1 cellular context compared by ENCODE assay signal in the genomic region with DNA sequence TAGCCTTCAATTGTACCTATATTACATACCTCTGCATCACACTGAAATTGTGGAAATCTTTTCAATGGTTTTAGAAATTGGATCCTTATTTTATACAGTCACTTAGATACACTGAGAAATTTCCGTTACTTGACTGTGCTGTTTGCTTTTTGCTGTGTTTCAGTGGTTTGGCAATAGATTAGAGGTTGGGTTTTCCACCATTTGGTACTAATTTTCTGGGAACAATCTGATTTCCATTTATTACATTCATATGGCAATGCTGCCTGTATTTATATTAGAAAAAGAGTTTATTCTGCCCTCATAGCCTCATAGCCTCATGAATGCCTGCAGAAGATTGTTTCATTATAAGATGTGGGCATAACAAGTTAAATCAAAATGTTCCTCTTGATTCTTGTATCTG.
TF ChIP-seq lines count a peak whose summit lies in the region.

No MANE protein-coding gene starts in this region.

TF ChIP-seq in SK-N-SH treated with all-trans-retinoic acid at 6 μM for 48 hours, 23 proteins besides CTCF, POLR2A, EP300 and RAD21 (continued from another document):
- no peak for TF ChIP-seq PATZ1 (CRISPR knock-in tag; IDR thresholded peaks at IDR 0.05; ENCODE audit: borderline replicate concordance)
- no peak for TF ChIP-seq SNAI2 (CRISPR knock-in tag; IDR thresholded peaks at IDR 0.05)
- no peak for TF ChIP-seq ZNF565 (CRISPR knock-in tag; conservative IDR thresholded peaks at IDR 0.05; ENCODE audit: low read depth)
- no peak for TF ChIP-seq ISL1 (CRISPR knock-in tag; IDR thresholded peaks at IDR 0.05)
- no peak for TF ChIP-seq TSHZ2 (CRISPR knock-in tag; IDR thresholded peaks at IDR 0.05)
